ENCODE assay signal across 1 cellular context in genomic region chrY:19842972-19843371, GRCh38.
TF ChIP-seq lines count a peak whose summit lies in the region.

No MANE protein-coding gene starts in this region.

TF ChIP-seq in GM23338, 12 proteins besides CTCF, POLR2A, EP300 and RAD21 (continued from another document):
- TF ChIP-seq ZNF331 (CRISPR knock-in tag; IDR thresholded peaks at IDR 0.05; ENCODE audit: low read depth) (no peak), EZH2phosphoT487 (IDR thresholded peaks at IDR 0.05; ENCODE audit: unreplicated experiment) (no peak), ETS1 (IDR thresholded peaks at IDR 0.05) (no peak)
